Comparison of ENCODE assay signal across 8 cellular contexts in the genomic region with DNA sequence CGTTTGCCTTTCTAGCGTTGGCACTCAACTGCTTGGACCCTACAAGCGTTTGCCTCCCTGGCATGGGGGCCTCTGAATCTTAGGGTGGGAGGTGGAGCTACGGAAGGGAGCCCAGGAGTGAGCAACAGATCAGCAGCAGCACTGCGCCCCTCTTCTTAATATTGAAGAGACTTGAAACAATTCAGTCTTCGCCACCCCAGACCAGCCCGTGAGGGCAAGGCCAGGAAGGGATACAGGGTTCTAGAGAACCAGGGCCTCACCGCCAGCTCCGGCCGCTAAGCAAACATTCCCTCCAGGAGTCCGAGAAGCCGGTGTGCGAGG. TPM values are rescaled to one million over a fixed set of nuclear protein-coding genes. Genes with fewer than 3 reads are reported as not detected.
DNase-seq lines count a peak whose midpoint lies in the region; ATAC-seq, FAIRE-seq and TF ChIP-seq lines count a peak whose summit lies in the region.
"Had no signal": no experiment of that assay in that cellular context is flagged by ENCODE, and none has a peak within 500 bp of the region (broad histone marks: within the 10 kb centered on the region; RNA-seq: fewer than 3 reads in every experiment).

No MANE protein-coding gene starts in this region.

- peak overlapping the region; percentile 49 for H3K4me2 ChIP-seq in K562 (ENCODE audit: insufficient read depth, low read length)

- no peaks in the 10 kb centered on the region for H3K36me3 ChIP-seq in K562 (ENCODE audit: control insufficient read depth, insufficient read depth, low read length)
- no peaks in the 10 kb centered on the region for H3K36me3 ChIP-seq in right lobe of liver
- no peaks in the 10 kb centered on the region for H3K36me3 ChIP-seq in subcutaneous abdominal adipose tissue (ENCODE audit: control insufficient read depth in 5 of 5, insufficient read depth in 5 of 5, low read length in 5 of 5)

- H3K9me1 ChIP-seq in K562 (ENCODE audit: control insufficient read depth, insufficient read depth, low read length) = no peaks in the 10 kb centered on the region

- TF ChIP-seq CTCF in K562 (IDR thresholded peaks at IDR 0.05 in 2 of 3, conservative IDR thresholded peaks at IDR 0.05 in 1 of 3; ENCODE audit: insufficient read depth in 2 of 3, low read depth in 1 of 3, low read length in 3 of 3) (no peak), right lobe of liver (IDR thresholded peaks at IDR 0.05) (no peak)

- no TSS peak for BruUV-seq in K562 (replicated peaks; lab: Mats Ljungman, UMichigan)

- TF ChIP-seq EP300 in K562 (IDR thresholded peaks at IDR 0.05; ENCODE audit: low read length) = no peak

- WGBS in K562 (ENCODE audit: insufficient coverage, low coverage, missing lambda C conversion rate) = 3% methylated on average over 12 of the region's 13 CpGs
- 3% methylated on average over 8 of the region's 13 CpGs for WGBS in right lobe of liver (ENCODE audit: insufficient coverage, low coverage, low lambda C conversion rate, missing lambda C conversion rate)

- TF ChIP-seq POLR2A in K562 (conservative IDR thresholded peaks at IDR 0.05) = no peak
- TF ChIP-seq POLR2A in right lobe of liver (IDR thresholded peaks at IDR 0.05) = no peak

- in situ Hi-C loops in K562 (cut with MboI) = no loop called here

- no peaks in the 10 kb centered on the region for H4K20me1 ChIP-seq in K562 (replicated peaks; ENCODE audit: control insufficient read depth, insufficient read depth, low read length)

- ATAC-seq in HG03135 (IDR thresholded peaks at IDR 0.05; ENCODE audit: unreplicated experiment) = peak; percentile 29
- ATAC-seq in K562 = no peak
- no peak for ATAC-seq in right lobe of liver
- ATAC-seq in HG03280 (IDR thresholded peaks at IDR 0.05; ENCODE audit: unreplicated experiment) = no peak

- peak overlapping the region; percentile 13 to 46; a peak in 3 of 4 replicates for H3K9ac ChIP-seq in K562 (ENCODE audit: insufficient read depth in 1 of 2, low read depth in 2 of 2, low read length in 2 of 2)
- H3K9ac ChIP-seq in subcutaneous abdominal adipose tissue (ENCODE audit: low read length in 5 of 5) = peak overlapping the region in 3 of 5 donors; percentile 53 to 78 (median 66)

- intact Hi-C loops in K562 (cut with micrococcal nuclease) (no loop called here), right lobe of liver (cut with DNase I) (no loop called here)

- no peak for TF ChIP-seq RAD21 in K562 (CRISPR knock-in tag; conservative IDR thresholded peaks at IDR 0.05 in 1 of 2, IDR thresholded peaks at IDR 0.05 in 1 of 2)

- peaks cover 2 to 37% of the 10 kb centered on the region in 2 experiments; a peak in 4 of 5 replicates for H3K27me3 ChIP-seq in K562 (ENCODE audit: control insufficient read depth in 2 of 2, insufficient read depth in 2 of 2, low read length in 2 of 2)
- H3K27me3 ChIP-seq in right lobe of liver = no peaks in the 10 kb centered on the region
- peaks cover 0 to 15% (median 5%) of the 10 kb centered on the region in 5 donors for H3K27me3 ChIP-seq in subcutaneous abdominal adipose tissue (ENCODE audit: control insufficient read depth in 5 of 5, insufficient read depth in 4 of 5, low read length in 5 of 5)

- H3K9me3 ChIP-seq in K562 (replicated peaks; ENCODE audit: control insufficient read depth, insufficient read depth, low read depth, low read length) = no peaks in the 10 kb centered on the region
- no peaks in the 10 kb centered on the region for H3K9me3 ChIP-seq in right lobe of liver
- no peaks in the 10 kb centered on the region for H3K9me3 ChIP-seq in subcutaneous abdominal adipose tissue (ENCODE audit: control insufficient read depth in 5 of 5, low read length in 5 of 5)

- H3K27ac ChIP-seq in K562 (ENCODE audit: extremely low read depth, low read depth, low read length) (peak overlapping the region; percentile 53; the same call in 2 of the 3 replicates), right lobe of liver (peak overlapping the region; percentile 97 to 99 (median 98)), subcutaneous abdominal adipose tissue (ENCODE audit: low read depth, low read length) (peak overlapping the region; percentile 80)

- FAIRE-seq in K562 (lab: Jason Lieb, UNC) = peak; percentile 74

- no peak for DNase-seq in K562 (ENCODE audit: extremely low read depth in 1 of 4, low spot score in 3 of 4)
- no peak for DNase-seq in right lobe of liver
- DNase-seq in activated gamma-delta T cell treated with Interleukin-2 at 50 U/mL for 16 hours = no peak
- DNase-seq in OCI-M1 (lab: John Stamatoyannopoulos, UW) = no peak

- peak overlapping the region; percentile 17 for H3K4me3 ChIP-seq in K562
- peak overlapping the region; percentile 72 to 86 (median 86) for H3K4me3 ChIP-seq in right lobe of liver
- peak overlapping the region; percentile 69 to 89 (median 75) for H3K4me3 ChIP-seq in subcutaneous abdominal adipose tissue (ENCODE audit: low read depth in 1 of 5, low read length in 5 of 5)

- POLR2A ChIA-PET in K562 (lab: Yijun Ruan, JAX) = interaction anchor here (1.0 kb wide), 1 partner anchor 75 kb away, joined by 4 read pairs; no protein-coding TSS in a partner anchor

- peak overlapping the region; percentile 68 for H2AFZ ChIP-seq in K562 (ENCODE audit: low read depth, low read length)

- CTCF ChIA-PET in K562 (lab: Yijun Ruan, JAX; ENCODE audit: low intra/inter-chr PET ratio) = no interaction called here

- no peaks in the 10 kb centered on the region; the same call in 2 of the 3 replicates for H3K79me2 ChIP-seq in K562 (ENCODE audit: control insufficient read depth, insufficient read depth, low read length)

- H3K4me1 ChIP-seq in K562 (replicated peaks in 1 of 2; ENCODE audit: control insufficient read depth in 2 of 2, insufficient read depth in 2 of 2, low read length in 2 of 2) (peaks cover 6 to 22% of the 10 kb centered on the region in 2 experiments; a peak in 4 of 5 replicates), right lobe of liver (peaks cover 0 to 49% (median 24%) of the 10 kb centered on the region in 4 donors), subcutaneous abdominal adipose tissue (ENCODE audit: control insufficient read depth in 5 of 5, insufficient read depth in 5 of 5, low read length in 5 of 5) (peaks cover 0 to 53% (median 42%) of the 10 kb centered on the region in 5 donors)

TF ChIP-seq in K562, 482 proteins besides CTCF, POLR2A, EP300 and RAD21 (continues in another document):
- TF ChIP-seq ZFPM2 (CRISPR knock-in tag; IDR thresholded peaks at IDR 0.05) (no peak), ZFP91 (CRISPR knock-in tag; IDR thresholded peaks at IDR 0.05) (no peak)

RNA-seq across cellular contexts. Expression of gene GPRC5C, which starts 1.5 kb away (rescaled TPM):
- total RNA-seq in K562 (2011; cell fraction: chromatin; rRNA removed; ENCODE audit: low replicate concordance) = 2.8 and 8.7 TPM in 2 replicates
- 8.9 and 15.5 TPM in 2 replicates for total RNA-seq in K562 (2011; cell fraction: nucleolus; rRNA removed)
- 4.5 and 7.9 TPM in 2 replicates for total RNA-seq in K562 (2011; cell fraction: nucleoplasm; rRNA removed)
- total RNA-seq in K562 (2014; rRNA removed) = 6.5 and 7.6 TPM in 2 replicates
- total RNA-seq in K562 (2014; rRNA removed; fragmentation: Illumina TruSeq; extraction: Trizol) = 1.1 and 1.6 TPM in 2 replicates
- total RNA-seq in K562 (2015; rRNA removed; fragmentation: Illumina TruSeq; extraction: Trizol) = 4.1 and 4.4 TPM in 2 replicates
- total RNA-seq in K562 (2021) = 6.4 and 7.8 TPM in 2 replicates
- polyA plus RNA-seq in K562 (2011; rRNA removed) = 9.0 and 85.5 TPM in 2 replicates
- 26.1 and 77.2 TPM in 2 replicates for polyA plus RNA-seq in K562 (2011; cell fraction: cytosol; rRNA removed)
- polyA plus RNA-seq in K562 (2011; cell fraction: nucleus; rRNA removed) = 13.3 and 92.4 TPM in 2 replicates
- 8.7 and 24.4 TPM in 2 replicates for polyA plus RNA-seq in K562 (2012)
- 2.1 and 4.1 TPM in 2 replicates for polyA plus RNA-seq in K562 (2014; fragmentation: Illumina TruSeq; extraction: Trizol)
- polyA plus RNA-seq in K562 (2014; fragmentation: Nextera tagmentation; extraction: Ambion mirVana) = under 1 TPM; 0.28 to 0.41 TPM
- polyA plus RNA-seq in K562 (2014; rRNA removed) = 5.9 and 9.6 TPM in 2 replicates
- 4.1 and 15.3 TPM in 2 replicates for polyA minus RNA-seq in K562 (2011; rRNA and poly(A)+ RNA removed)
- 7.9 and 36.4 TPM in 2 replicates for polyA minus RNA-seq in K562 (2011; cell fraction: cytosol; rRNA and poly(A)+ RNA removed)
- 4.0 and 28.7 TPM in 2 replicates for polyA minus RNA-seq in K562 (2011; cell fraction: nucleus; rRNA and poly(A)+ RNA removed)
- 100 to 1,000 TPM; 120 to 215 (median 131) TPM for total RNA-seq in right lobe of liver

RNA-seq across cellular contexts. Expression of gene CD300A, which starts 36.1 kb away (rescaled TPM):
- total RNA-seq in K562 (2011; cell fraction: chromatin; rRNA removed; ENCODE audit: low replicate concordance) = 0.51 and 0.56 TPM in 2 replicates
- total RNA-seq in K562 (2011; cell fraction: nucleolus; rRNA removed) = 0.39 and 0.67 TPM in 2 replicates
- 0.44 and 0.92 TPM in 2 replicates for total RNA-seq in K562 (2011; cell fraction: nucleoplasm; rRNA removed)
- total RNA-seq in K562 (2014; rRNA removed) (0.23 and 0.49 TPM in 2 replicates), K562 (2014; rRNA removed; fragmentation: Illumina TruSeq; extraction: Trizol) (0.22 and 0.29 TPM in 2 replicates), K562 (2015; rRNA removed; fragmentation: Illumina TruSeq; extraction: Trizol) (0.76 and 0.79 TPM in 2 replicates), K562 (2021) (0.36 and 0.44 TPM in 2 replicates), right lobe of liver (10 to 100 TPM in 1 of 6 experiments, 1 to 10 TPM in 5; 4.8 to 16.6 (median 6.6) TPM)
- polyA plus RNA-seq in K562 (2011; rRNA removed) (1.7 and 19.7 TPM in 2 replicates), K562 (2014; fragmentation: Illumina TruSeq; extraction: Trizol) (0.39 and 0.50 TPM in 2 replicates), K562 (2014; fragmentation: Nextera tagmentation; extraction: Ambion mirVana) (under 1 TPM in 1 of 2 experiments, not detected in 1; 0.21 TPM), K562 (2014; rRNA removed) (0.26 and 0.50 TPM in 2 replicates)
- 1.4 and 20.9 TPM in 2 replicates for polyA plus RNA-seq in K562 (2011; cell fraction: cytosol; rRNA removed)
- polyA plus RNA-seq in K562 (2011; cell fraction: nucleus; rRNA removed) = 1.1 and 15.8 TPM in 2 replicates
- 2.3 and 9.5 TPM in 2 replicates for polyA plus RNA-seq in K562 (2012)
- 0.60 and 6.1 TPM in 2 replicates for polyA minus RNA-seq in K562 (2011; rRNA and poly(A)+ RNA removed)
- 5.7 TPM in 1 of 2 replicates, not detected in the other for polyA minus RNA-seq in K562 (2011; cell fraction: cytosol; rRNA and poly(A)+ RNA removed)
- polyA minus RNA-seq in K562 (2011; cell fraction: nucleus; rRNA and poly(A)+ RNA removed) = 5.3 TPM in 1 of 2 replicates, not detected in the other
- total RNA-seq: M059J had no signal

Comparison
In these comparisons a context has a peak if more than half of its experiments do, and no peak if none do; other contexts are left out.
1. H3K4me3 ChIP-seq: peak in every context shown above with its lines; median percentile 86 in right lobe of liver; 75 in subcutaneous abdominal adipose tissue; 17 in K562.
2. RNA of gene GPRC5C, which starts 1.5 kb away (total RNA-seq): 120 to 215 TPM in right lobe of liver; 1.1 to 15.5 TPM in K562; every median in the first group is over 4 times any median in the second.
3. Peak in every context shown above with its lines, with median percentiles within 50 percentile points of each other: H3K27ac ChIP-seq.